8 cellular contexts compared by ENCODE assay signal in the genomic region with DNA sequence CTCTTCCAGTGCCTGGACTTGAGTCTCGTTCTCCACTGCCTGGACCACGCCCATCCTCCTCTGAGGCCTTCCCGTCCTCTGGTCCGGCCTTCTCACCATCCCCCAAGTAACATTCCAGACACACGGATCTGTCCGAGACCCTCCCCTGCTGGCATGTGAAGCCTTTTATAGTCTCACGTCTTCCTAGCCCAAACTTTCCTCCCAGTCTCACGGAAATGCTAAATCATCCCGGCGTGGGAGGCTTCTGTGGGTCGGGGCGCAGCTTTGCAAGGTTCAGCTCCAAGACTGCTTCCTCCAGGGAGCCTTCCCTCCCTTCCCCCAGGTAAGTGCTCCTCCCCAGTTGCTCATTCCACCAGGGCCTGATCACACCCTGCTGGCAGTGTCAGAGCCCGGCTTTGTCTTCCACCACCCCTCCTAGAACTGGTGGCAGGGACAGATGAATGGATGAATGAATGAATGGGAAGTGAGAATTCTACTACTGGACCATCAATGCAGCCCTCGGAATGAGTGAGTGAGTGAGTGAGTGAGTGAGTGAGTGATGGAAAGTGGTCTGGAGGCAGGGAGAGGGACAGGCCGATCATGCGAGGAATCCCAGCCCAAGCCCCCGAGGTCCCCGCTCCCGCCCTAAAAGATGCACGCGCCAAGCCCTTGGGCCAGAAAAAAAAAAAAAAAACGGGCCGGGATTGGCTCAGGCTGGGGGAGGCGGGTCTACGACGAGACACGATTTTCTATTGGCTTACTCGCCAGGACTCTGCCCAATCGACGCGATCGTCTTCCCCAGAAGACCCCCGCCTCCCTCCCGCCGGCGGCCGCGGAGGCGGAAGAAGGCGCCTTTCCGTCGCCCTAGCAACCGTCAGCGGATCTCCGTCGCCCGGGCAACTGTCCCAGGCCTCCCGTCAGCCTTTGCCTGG. TPM values are rescaled to one million over a fixed set of nuclear protein-coding genes. Genes with fewer than 3 reads are reported as not detected.
A peak's percentile ranks its signal among the peaks of the same experiment; 100 is the strongest.
DNase-seq lines count a peak whose midpoint lies in the region; ATAC-seq and TF ChIP-seq lines count a peak whose summit lies in the region.

No MANE protein-coding gene starts in this region.

- no peak overlapping the region for H3K27ac ChIP-seq in CD4-positive, alpha-beta T cell (ENCODE audit: low read depth, low read length)
- H3K27ac ChIP-seq in RWPE1 = peak overlapping the region; percentile 56
- H3K27ac ChIP-seq in naive thymus-derived CD4-positive, alpha-beta T cell (ENCODE audit: low read depth, low read length) = peak overlapping the region; percentile 8

- no peak overlapping the region for H3K27ac Mint-ChIP-seq in CD4-positive, alpha-beta T cell
- peak overlapping the region in 6 of 9 donors; percentile 13 to 67 (median 24) for H3K27ac Mint-ChIP-seq in naive thymus-derived CD4-positive, alpha-beta T cell
- H3K27ac Mint-ChIP-seq in stimulated activated effector memory CD8-positive, alpha-beta T cell treated with anti-CD3 and anti-CD28 coated beads, Interleukin-12 subunit alpha, Interleukin-12 subunit beta, amount 100 ng/mL, for 72 hours = peak overlapping the region; percentile 80

- intact Hi-C loops in CD4-positive, alpha-beta T cell (cut with DNase I, micrococcal nuclease) = no loop called here
- intact Hi-C loops in naive thymus-derived CD4-positive, alpha-beta T cell (cut with micrococcal nuclease) = loop anchor here in 1 of 2 donors (1.0 to 2.0 kb wide), 3 partner anchors 10 to 156 kb away; a partner anchor contains a TSS

- peak; percentile 98 for ATAC-seq in CD4-positive, alpha-beta T cell (ENCODE audit: poor library complexity)
- ATAC-seq in GM21526 (IDR thresholded peaks at IDR 0.05; ENCODE audit: low FRiP score, unreplicated experiment) = peak; percentile 73
- ATAC-seq in naive thymus-derived CD4-positive, alpha-beta T cell = peak; percentile 98
- ATAC-seq in stimulated activated effector memory CD8-positive, alpha-beta T cell treated with anti-CD3 and anti-CD28 coated beads, Interleukin-12 subunit alpha, Interleukin-12 subunit beta, amount 100 ng/mL, for 72 hours = peak; percentile 96

- TF ChIP-seq CTCF in CD4-positive, alpha-beta T cell (IDR thresholded peaks at IDR 0.05) = no peak
- no peak for TF ChIP-seq CTCF in RWPE1 (conservative IDR thresholded peaks at IDR 0.05; ENCODE audit: low read depth)

- H3K36me3 ChIP-seq in naive thymus-derived CD4-positive, alpha-beta T cell (ENCODE audit: control insufficient read depth in 2 of 3, insufficient read depth in 3 of 3, low read length in 3 of 3) = no peaks in the 10 kb centered on the region

- peaks cover 32% of the 10 kb centered on the region for H3K27me3 Mint-ChIP-seq in CD4-positive, alpha-beta T cell
- H3K27me3 Mint-ChIP-seq in naive thymus-derived CD4-positive, alpha-beta T cell = peaks cover 12 to 37% (median 24%) of the 10 kb centered on the region in 5 donors

- peaks cover 15% of the 10 kb centered on the region for H3K27me3 ChIP-seq in CD4-positive, alpha-beta T cell (ENCODE audit: control insufficient read depth, insufficient read depth, low read length)
- H3K27me3 ChIP-seq in naive thymus-derived CD4-positive, alpha-beta T cell (ENCODE audit: control insufficient read depth in 2 of 2, insufficient read depth in 2 of 2, low read length in 2 of 2) = peaks cover 3 to 11% of the 10 kb centered on the region in 2 donors

- peak; percentile 41 to 72 (median 60) for DNase-seq in CD4-positive, alpha-beta T cell
- DNase-seq in Kasumi-1 (lab: John Stamatoyannopoulos, UW) (peak; percentile 80 to 85), RWPE1 (ENCODE audit: low spot score) (peak; percentile 99), fibroblast of peridontal ligament (ENCODE audit: extremely low read depth) (peak; percentile 94)
- peak; percentile 59 for DNase-seq in activated T-helper 9 cell treated with anti-CD3 and anti-CD28 coated beads, Interleukin-2, amount 50 U/mL, for 16 hours (ENCODE audit: low read depth)
- peak; percentile 53 to 80 (median 66) for DNase-seq in naive thymus-derived CD4-positive, alpha-beta T cell
- peak; percentile 54 to 86 for DNase-seq in stimulated activated effector memory CD8-positive, alpha-beta T cell treated with anti-CD3 and anti-CD28 coated beads, Interleukin-12 subunit alpha, Interleukin-12 subunit beta, amount 100 ng/mL, for 72 hours (ENCODE audit: low spot score in 2 of 2)

- H3K4me1 ChIP-seq in naive thymus-derived CD4-positive, alpha-beta T cell (ENCODE audit: control insufficient read depth in 2 of 2, insufficient read depth in 2 of 2, low read length in 2 of 2) = peaks cover 0 to 14% of the 10 kb centered on the region in 2 donors

- H3K4me3 Mint-ChIP-seq in CD4-positive, alpha-beta T cell = peak overlapping the region; percentile 77
- peak overlapping the region; percentile 67 to 84 (median 81) for H3K4me3 Mint-ChIP-seq in naive thymus-derived CD4-positive, alpha-beta T cell
- peak overlapping the region; percentile 71 for H3K4me3 Mint-ChIP-seq in stimulated activated effector memory CD8-positive, alpha-beta T cell treated with anti-CD3 and anti-CD28 coated beads, Interleukin-12 subunit alpha, Interleukin-12 subunit beta, amount 100 ng/mL, for 72 hours

- peaks cover 18% of the 10 kb centered on the region for H3K4me1 Mint-ChIP-seq in CD4-positive, alpha-beta T cell (ENCODE audit: low read depth)
- peaks cover 10 to 22% (median 15%) of the 10 kb centered on the region in 7 donors for H3K4me1 Mint-ChIP-seq in naive thymus-derived CD4-positive, alpha-beta T cell
- H3K4me1 Mint-ChIP-seq in stimulated activated effector memory CD8-positive, alpha-beta T cell treated with anti-CD3 and anti-CD28 coated beads, Interleukin-12 subunit alpha, Interleukin-12 subunit beta, amount 100 ng/mL, for 72 hours = peaks cover 21% of the 10 kb centered on the region

- H3K9me3 ChIP-seq in CD4-positive, alpha-beta T cell (ENCODE audit: control insufficient read depth, low read length) = no peaks in the 10 kb centered on the region
- no peaks in the 10 kb centered on the region for H3K9me3 ChIP-seq in naive thymus-derived CD4-positive, alpha-beta T cell (ENCODE audit: control insufficient read depth in 2 of 3, low read length in 3 of 3)

- CTCF ChIA-PET in CD4-positive, alpha-beta T cell (lab: Charles Lee) = no interaction called here
- CTCF ChIA-PET in RWPE1 (lab: Yijun Ruan, JAX) = no interaction called here
- CTCF ChIA-PET in naive thymus-derived CD4-positive, alpha-beta T cell (lab: Charles Lee) = no interaction called here

- no peaks in the 10 kb centered on the region for H3K36me3 Mint-ChIP-seq in CD4-positive, alpha-beta T cell (ENCODE audit: low read depth)
- H3K36me3 Mint-ChIP-seq in naive thymus-derived CD4-positive, alpha-beta T cell = no peaks in the 10 kb centered on the region
- H3K36me3 Mint-ChIP-seq in stimulated activated effector memory CD8-positive, alpha-beta T cell treated with anti-CD3 and anti-CD28 coated beads, Interleukin-12 subunit alpha, Interleukin-12 subunit beta, amount 100 ng/mL, for 72 hours = no peaks in the 10 kb centered on the region

- H3K9me3 Mint-ChIP-seq in CD4-positive, alpha-beta T cell = no peaks in the 10 kb centered on the region
- no peaks in the 10 kb centered on the region for H3K9me3 Mint-ChIP-seq in naive thymus-derived CD4-positive, alpha-beta T cell
- H3K9me3 Mint-ChIP-seq in stimulated activated effector memory CD8-positive, alpha-beta T cell treated with anti-CD3 and anti-CD28 coated beads, Interleukin-12 subunit alpha, Interleukin-12 subunit beta, amount 100 ng/mL, for 72 hours = no peaks in the 10 kb centered on the region

- POLR2A ChIA-PET in CD4-positive, alpha-beta T cell (lab: Charles Lee) = no interaction called here
- POLR2A ChIA-PET in RWPE1 (lab: Yijun Ruan, JAX; ENCODE audit: low non-redundant PET) = no interaction called here
- POLR2A ChIA-PET in naive thymus-derived CD4-positive, alpha-beta T cell (lab: Charles Lee) = no interaction called here

- peak overlapping the region; percentile 48 for H3K4me3 ChIP-seq in naive thymus-derived CD4-positive, alpha-beta T cell (ENCODE audit: low read length)

RNA-seq across cellular contexts. Expression of a gene that starts 9.3 kb away (rescaled TPM):
- total RNA-seq in CD4-positive, alpha-beta T cell = not detected
- total RNA-seq in naive thymus-derived CD4-positive, alpha-beta T cell = under 1 TPM in 2 of 5 experiments, not detected in 3; 0.32 to 0.42 TPM
- polyA plus RNA-seq in naive thymus-derived CD4-positive, alpha-beta T cell = not detected

RNA-seq across cellular contexts. Expression of a gene that starts 22.2 kb away (rescaled TPM):
- total RNA-seq in CD4-positive, alpha-beta T cell = not detected
- total RNA-seq in naive thymus-derived CD4-positive, alpha-beta T cell = under 1 TPM in 4 of 5 experiments, not detected in 1; 0.19 to 0.80 (median 0.30) TPM
- polyA plus RNA-seq in naive thymus-derived CD4-positive, alpha-beta T cell = not detected
